8 cellular contexts compared by ENCODE assay signal in genomic region chr2:231057590-231057989, GRCh38. TPM values are rescaled to one million over a fixed set of nuclear protein-coding genes. Genes with fewer than 3 reads are reported as not detected.
DNase-seq lines count a peak whose midpoint lies in the region; ATAC-seq and TF ChIP-seq lines count a peak whose summit lies in the region.

No MANE protein-coding gene starts in this region.

- peak overlapping the region; percentile 88 for H3K27ac ChIP-seq in muscle layer of colon (ENCODE audit: low read depth, low read length)

- H3K36me3 ChIP-seq in muscle layer of colon (ENCODE audit: insufficient read depth, low read length), result peaks cover 15% of the 10 kb centered on the region

- TF ChIP-seq CTCF in AG09309 (IDR thresholded peaks at IDR 0.05; ENCODE audit: control insufficient read depth, insufficient read depth, low read depth, low read length, missing control alignments), result no peak
- TF ChIP-seq CTCF in cardiac fibroblast (IDR thresholded peaks at IDR 0.05; ENCODE audit: low read depth, low read length), result no peak

- H3K4me3 ChIP-seq in AG09309 (ENCODE audit: control insufficient read depth, low read depth, low read length) (peak overlapping the region; percentile 96), cardiac fibroblast (replicated peaks in 1 of 2; ENCODE audit: low read depth in 2 of 2, low read length in 2 of 2) (peak overlapping the region; percentile 87 to 94), muscle layer of colon (ENCODE audit: low read depth in 1 of 2, low read length in 2 of 2) (peak overlapping the region; percentile 99)
- peak overlapping the region; percentile 97 for H3K4me3 ChIP-seq in Jurkat, Clone E6-1 (ENCODE audit: low read length)

- H3K4me1 ChIP-seq in muscle layer of colon (ENCODE audit: insufficient read depth, low read length), result peaks cover 32% of the 10 kb centered on the region

- H3K9ac ChIP-seq in muscle layer of colon (ENCODE audit: low read length), result peak overlapping the region; percentile 99

- H3K27me3 ChIP-seq in muscle layer of colon (ENCODE audit: control insufficient read depth in 1 of 2, insufficient read depth in 2 of 2, low read length in 2 of 2), result no peaks in the 10 kb centered on the region

- H3K9me3 ChIP-seq in muscle layer of colon (ENCODE audit: low read length), result no peaks in the 10 kb centered on the region

- ATAC-seq in GM21526 (IDR thresholded peaks at IDR 0.05; ENCODE audit: low FRiP score, unreplicated experiment), result no peak

- DNase-seq in AG09309 (ENCODE audit: low read depth) (no peak), cardiac fibroblast (ENCODE audit: low read depth in 2 of 2) (peak; percentile 26 to 31), KG1 (lab: John Stamatoyannopoulos, UW) (no peak)
- DNase-seq in Jurkat, Clone E6-1 (ENCODE audit: low read depth, low spot score), result no peak
- no peak for DNase-seq in stimulated activated CD4-positive, alpha-beta T cell treated with anti-CD3 and anti-CD28 coated beads, Interleukin-4, amount 100 ng/mL, for 1 hour
- DNase-seq in stimulated activated CD4-positive, alpha-beta T cell treated with anti-CD3 and anti-CD28 coated beads, Interleukin-1b, Interleukin-23, amount 100 ng/mL, for 48 hours, result no peak

RNA-seq across cellular contexts. Expression of gene PSMD1, which starts 0.9 kb away (rescaled TPM):
- polyA plus RNA-seq in Jurkat, Clone E6-1 (2012; ENCODE audit: insufficient read depth, insufficient read length), result 118 TPM

RNA-seq across cellular contexts. Expression of gene C2orf72, which starts 20.3 kb away (rescaled TPM):
- polyA plus RNA-seq in Jurkat, Clone E6-1 (2012; ENCODE audit: insufficient read depth, insufficient read length), result 1.1 TPM

Comparison
In these comparisons a context has a peak if more than half of its experiments do, and no peak if none do; other contexts are left out.
1. DNase-seq: peak in cardiac fibroblast (2 of 2); none in AG09309 (single experiment), Jurkat, Clone E6-1 (single experiment), stimulated activated CD4-positive, alpha-beta T cell treated with anti-CD3 and anti-CD28 coated beads, Interleukin-4, amount 100 ng/mL, for 1 hour (single experiment), KG1 (single experiment) and stimulated activated CD4-positive, alpha-beta T cell treated with anti-CD3 and anti-CD28 coated beads, Interleukin-1b, Interleukin-23, amount 100 ng/mL, for 48 hours (single experiment).
2. Peak in every context shown above with its lines, with median percentiles within 50 percentile points of each other: H3K4me3 ChIP-seq.